21 cellular contexts compared by ENCODE assay signal in the genomic region with DNA sequence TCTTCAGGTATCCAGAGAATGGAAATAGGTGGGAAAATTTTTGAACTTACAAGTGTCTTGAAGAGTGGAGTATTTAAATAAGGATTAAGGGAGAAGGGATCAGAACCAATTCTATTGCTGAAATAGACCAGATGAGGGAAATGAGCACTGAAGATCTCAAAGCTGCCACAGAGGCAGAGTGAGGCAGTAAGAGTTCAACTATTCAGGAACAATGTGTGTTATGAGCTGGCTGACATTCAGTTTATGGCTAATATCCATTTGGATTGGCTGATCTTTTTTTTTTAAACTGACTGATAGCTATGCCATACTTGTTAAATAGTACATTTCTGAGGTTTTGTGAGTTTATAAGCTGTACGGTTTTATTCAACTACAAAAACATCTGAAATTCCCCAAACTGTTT.
DNase-seq lines count a peak whose midpoint lies in the region; ATAC-seq and TF ChIP-seq lines count a peak whose summit lies in the region.
"Had no signal": no experiment of that assay in that cellular context is flagged by ENCODE, and none has a peak within 500 bp of the region (broad histone marks: within the 10 kb centered on the region; RNA-seq: fewer than 3 reads in every experiment).

No MANE protein-coding gene starts in this region.

- H4K91ac ChIP-seq in IMR-90 (ENCODE audit: insufficient read depth, low read depth, low read length), result no peak overlapping the region

- intact Hi-C loops in IMR-90 (cut with micrococcal nuclease) (loop anchor here (1.0 to 10.0 kb wide), 2 partner anchors 36 to 159 kb away; no protein-coding TSS in a partner anchor), tibial artery (cut with DNase I; ENCODE audit: low total_unique reads) (no loop called here), posterior cingulate gyrus (cut with DNase I) (loop anchor here (10.0 kb wide), 1 partner anchor 99 kb away; the partner anchor contains the start of gene GNA14)

- peak overlapping the region; percentile 61 for H2BK120ac ChIP-seq in IMR-90 (ENCODE audit: low read depth, low read length)

- H3K4ac ChIP-seq in IMR-90 (ENCODE audit: low read depth, low read length), result peak overlapping the region; percentile 69

- H2BK5ac ChIP-seq in IMR-90 (ENCODE audit: low read depth, low read length, poor library complexity, severe bottlenecking), result peak overlapping the region; percentile 80

- H3K79me1 ChIP-seq in IMR-90 (ENCODE audit: low read depth in 1 of 2, low read length in 2 of 2), result peaks cover 3 to 10% of the 10 kb centered on the region in 2 experiments; a peak in 2 of 4 replicates

- POLR2A ChIA-PET in IMR-90 (lab: Charles Lee; ENCODE audit: unreplicated experiment), result interaction anchor here (0.7 kb wide), 1 partner anchor 261 kb away, joined by 4 read pairs; no protein-coding TSS in a partner anchor

- H3K9me1 ChIP-seq in IMR-90 (ENCODE audit: insufficient read depth, low read length), result peaks cover 7% of the 10 kb centered on the region

- no peak overlapping the region; a peak in 2 of 4 replicates for H4K8ac ChIP-seq in IMR-90 (ENCODE audit: low read depth in 2 of 2, low read length in 2 of 2)

- CTCF ChIA-PET in IMR-90 (lab: Yijun Ruan, JAX), result interaction anchor here (0.7 to 1.6 kb wide), 3 partner anchors 8 to 310 kb away, joined by 3 to 4 read pairs (median 3); no protein-coding TSS in a partner anchor

- H2BK20ac ChIP-seq in IMR-90 (ENCODE audit: low read depth, low read length), result peak overlapping the region; percentile 63; the same call in 1 of the 2 replicates

- no peak for TF ChIP-seq POLR2A in IMR-90 (IDR thresholded peaks at IDR 0.05; ENCODE audit: low read depth, low read length)

- H2BK15ac ChIP-seq in IMR-90 (ENCODE audit: low read depth, low read length), result no peak overlapping the region

- no peak overlapping the region; the same call in 1 of the 2 replicates for H3K4me2 ChIP-seq in IMR-90 (ENCODE audit: low read depth, low read length)

- no peaks in the 10 kb centered on the region for H3K36me3 ChIP-seq in IMR-90 (ENCODE audit: control insufficient read depth, insufficient read depth, low read length)
- no peaks in the 10 kb centered on the region for H3K36me3 ChIP-seq in tibial artery
- H3K36me3 ChIP-seq: left ventricle myocardium inferior, WERI-Rb-1 had no signal

- DNase-seq in AG09309 (ENCODE audit: low read depth) (peak; percentile 27), IMR-90 (peak; percentile 75), fibroblast of gingiva (ENCODE audit: low read depth) (peak; percentile 64), non-pigmented ciliary epithelial cell (ENCODE audit: low read depth) (peak; percentile 49), tibial artery (no peak), posterior cingulate gyrus (no peak), ecto neural progenitor cell (ENCODE audit: low spot score) (no peak), NOMO-1 treated with DMSO at 0.1 percent for 48 hours (lab: John Stamatoyannopoulos, UW; ENCODE audit: unreplicated experiment) (no peak)
- DNase-seq: activated CD4-positive, alpha-beta T cell treated with anti-CD3 and anti-CD28 coated beads for 48 hours; activated effector memory CD4-positive, alpha-beta T cell treated with anti-CD3 and anti-CD28 coated beads, Interleukin-2, amount 50 U/mL, for 16 hours; activated T-cell treated with anti-CD3 and anti-CD28 coated beads, Interleukin-2, amount 50 U/mL, for 1 hour; effector CD8-positive, alpha-beta T cell; left ventricle myocardium inferior; NCI-H1105; NCI-H2029; NCI-H69; occipital lobe; SIG-M5; T1000; WERI-Rb-1 had no signal

- dilution Hi-C loops in IMR-90 (cut with HindIII; ENCODE audit: low sequenced_read_pairs, unreplicated experiment), result no loop called here

- BruUV-seq in IMR-90 (replicated peaks; lab: Mats Ljungman, UMichigan), result no TSS peak

- H3K27me3 ChIP-seq in IMR-90 (ENCODE audit: control insufficient read depth, insufficient read depth, low read length) (no peaks in the 10 kb centered on the region), tibial artery (no peaks in the 10 kb centered on the region)

- H4K5ac ChIP-seq in IMR-90 (ENCODE audit: low read depth, low read length), result no peak overlapping the region

- no peak overlapping the region for H3K14ac ChIP-seq in IMR-90 (replicated peaks; ENCODE audit: low read depth, low read length)

- peak; percentile 82 for ATAC-seq in IMR-90 (ENCODE audit: low read depth)

- H2AK9ac ChIP-seq in IMR-90 (replicated peaks; ENCODE audit: low read depth, low read length, poor library complexity), result no peak overlapping the region

- H3K4me3 ChIP-seq in AG09309 (ENCODE audit: control insufficient read depth, low read depth, low read length) (no peak overlapping the region), IMR-90 (ENCODE audit: insufficient read depth, low read depth, low read length) (no peak overlapping the region), tibial artery (no peak overlapping the region)
- H3K4me3 ChIP-seq: left ventricle myocardium inferior, skin epidermis had no signal

- H2AFZ ChIP-seq in IMR-90 (replicated peaks; ENCODE audit: low read length, poor library complexity), result no peak overlapping the region

- TF ChIP-seq CTCF in AG09309 (IDR thresholded peaks at IDR 0.05; ENCODE audit: control insufficient read depth, insufficient read depth, low read depth, low read length, missing control alignments) (no peak), IMR-90 (conservative IDR thresholded peaks at IDR 0.05; ENCODE audit: low read depth, low read length) (no peak), tibial artery (IDR thresholded peaks at IDR 0.05) (no peak)

- H3K23ac ChIP-seq in IMR-90 (ENCODE audit: low read depth, low read length), result peak overlapping the region; percentile 42; the same call in 1 of the 2 replicates

- no peak overlapping the region for H3K56ac ChIP-seq in IMR-90 (ENCODE audit: extremely low read depth, insufficient read depth, low read length)

- peaks cover 8% of the 10 kb centered on the region for H3K4me1 ChIP-seq in IMR-90 (ENCODE audit: control insufficient read depth, insufficient read depth, low read length)
- peaks cover 0 to 27% (median 7%) of the 10 kb centered on the region in 4 donors for H3K4me1 ChIP-seq in tibial artery

- no peaks in the 10 kb centered on the region for H4K20me1 ChIP-seq in IMR-90 (ENCODE audit: insufficient read depth, low read length)

- WGBS in IMR-90 (ENCODE audit: extremely low coverage in 2 of 2, insufficient read length in 1 of 2), 2 experiments, result no CpG with 5 or more reads among the region's 1 CpG

- H3K18ac ChIP-seq in IMR-90 (ENCODE audit: low read depth, low read length), result peak overlapping the region; percentile 14; the same call in 1 of the 2 replicates

- in situ Hi-C loops in IMR-90 (cut with MboI; ENCODE audit: low sequenced_read_pairs), result no loop called here

- H3K9ac ChIP-seq in IMR-90 (ENCODE audit: low read depth, low read length), result no peak overlapping the region

- H3K27ac ChIP-seq in IMR-90 (ENCODE audit: insufficient read depth, low read length) (peak overlapping the region; percentile 29; the same call in 1 of the 2 replicates), tibial artery (no peak overlapping the region)
- H3K27ac ChIP-seq: left ventricle myocardium inferior, skin epidermis, WERI-Rb-1 had no signal

- TF ChIP-seq RAD21 in IMR-90 (IDR thresholded peaks at IDR 0.05; ENCODE audit: low read length), result no peak

- no peaks in the 10 kb centered on the region for H3K9me3 ChIP-seq in IMR-90 (ENCODE audit: control insufficient read depth, insufficient read depth, low read length)
- no peaks in the 10 kb centered on the region for H3K9me3 ChIP-seq in tibial artery
- H3K9me3 ChIP-seq: left ventricle myocardium inferior had no signal

- H2AK5ac ChIP-seq in IMR-90 (ENCODE audit: low read depth, low read length), result no peak overlapping the region

TF ChIP-seq in IMR-90, 13 proteins besides CTCF, POLR2A, EP300 and RAD21:
- TF ChIP-seq RCOR1 (IDR thresholded peaks at IDR 0.05; ENCODE audit: insufficient replicate concordance, low read length), result no peak
- TF ChIP-seq MAFK (IDR thresholded peaks at IDR 0.05; ENCODE audit: low read depth, low read length), result no peak
- TF ChIP-seq CEBPB (IDR thresholded peaks at IDR 0.05; ENCODE audit: low read depth, low read length), result no peak
- TF ChIP-seq MXI1 (IDR thresholded peaks at IDR 0.05; ENCODE audit: borderline replicate concordance, low read depth, low read length), result no peak
- no peak for TF ChIP-seq CHD1 (IDR thresholded peaks at IDR 0.05; ENCODE audit: low read depth, low read length)
- no peak for TF ChIP-seq RFX5 (IDR thresholded peaks at IDR 0.05; ENCODE audit: low read depth, low read length)
- TF ChIP-seq BHLHE40 (IDR thresholded peaks at IDR 0.05; ENCODE audit: low read depth, low read length), result no peak
- TF ChIP-seq FOS (IDR thresholded peaks at IDR 0.05; ENCODE audit: low read depth, low read length), result no peak
- no peak for TF ChIP-seq SMC3 (IDR thresholded peaks at IDR 0.05; ENCODE audit: low read depth, low read length)
- no peak for TF ChIP-seq NFE2L2 (IDR thresholded peaks at IDR 0.05; ENCODE audit: low read depth, low read length)
- TF ChIP-seq, protein P1, sequence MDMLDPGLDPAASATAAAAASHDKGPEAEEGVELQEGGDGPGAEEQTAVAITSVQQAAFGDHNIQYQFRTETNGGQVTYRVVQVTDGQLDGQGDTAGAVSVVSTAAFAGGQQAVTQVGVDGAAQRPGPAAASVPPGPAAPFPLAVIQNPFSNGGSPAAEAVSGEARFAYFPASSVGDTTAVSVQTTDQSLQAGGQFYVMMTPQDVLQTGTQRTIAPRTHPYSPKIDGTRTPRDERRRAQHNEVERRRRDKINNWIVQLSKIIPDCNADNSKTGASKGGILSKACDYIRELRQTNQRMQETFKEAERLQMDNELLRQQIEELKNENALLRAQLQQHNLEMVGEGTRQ (IDR thresholded peaks at IDR 0.05; ENCODE audit: low read depth, low read length), result no peak
- TF ChIP-seq MAZ (IDR thresholded peaks at IDR 0.05; ENCODE audit: borderline replicate concordance, low read depth, low read length), result no peak
- no peak for TF ChIP-seq ELK1 (IDR thresholded peaks at IDR 0.05; ENCODE audit: borderline replicate concordance, low read depth, low read length)

Comparison
In these comparisons a context has a peak if more than half of its experiments do, and no peak if none do; other contexts are left out.
1. DNase-seq: peak in AG09309 (single experiment), IMR-90 (single experiment), fibroblast of gingiva (single experiment) and non-pigmented ciliary epithelial cell (single experiment); none in tibial artery (0 of 2), posterior cingulate gyrus (0 of 10), ecto neural progenitor cell (single experiment) and NOMO-1 treated with DMSO at 0.1 percent for 48 hours (single experiment).